7 cellular contexts compared by ENCODE assay signal in genomic region chr6:110816110-110816409, GRCh38. TPM values are rescaled to one million over a fixed set of nuclear protein-coding genes. Genes with fewer than 3 reads are reported as not detected.
DNase-seq lines count a peak whose midpoint lies in the region; ATAC-seq and TF ChIP-seq lines count a peak whose summit lies in the region.

No MANE protein-coding gene starts in this region.

- H3K4me1 Mint-ChIP-seq in HFFc6 (ENCODE audit: low read depth) (peaks cover 39% of the 10 kb centered on the region), immature natural killer cell (peaks cover 21 to 35% of the 10 kb centered on the region in 2 donors)
- peaks cover 47% of the 10 kb centered on the region for H3K4me1 Mint-ChIP-seq in activated T-helper 2 cell treated with anti-CD3 and anti-CD28 coated beads, Interferon-gamma antibody, Interleukin-2, Interleukin-4, amounts not matched to agents 10 μg/mL and 5 μg/mL and 100 μg/mL, durations not matched to agents 14 hours and 24 hours and 36 hours (ENCODE audit: low read depth)

- peak overlapping the region; percentile 75 to 99 (median 92) for H3K4me3 ChIP-seq in subcutaneous abdominal adipose tissue (ENCODE audit: low read depth in 1 of 5, low read length in 5 of 5)

- no peaks in the 10 kb centered on the region for H3K9me3 Mint-ChIP-seq in HFFc6
- no peaks in the 10 kb centered on the region for H3K9me3 Mint-ChIP-seq in activated T-helper 2 cell treated with anti-CD3 and anti-CD28 coated beads, Interferon-gamma antibody, Interleukin-2, Interleukin-4, amounts not matched to agents 10 μg/mL and 5 μg/mL and 100 μg/mL, durations not matched to agents 14 hours and 24 hours and 36 hours
- H3K9me3 Mint-ChIP-seq in immature natural killer cell, result no peaks in the 10 kb centered on the region

- no peaks in the 10 kb centered on the region for H3K9me3 ChIP-seq in subcutaneous abdominal adipose tissue (ENCODE audit: control insufficient read depth in 5 of 5, low read length in 5 of 5)

- DNase-seq in HFFc6 (no peak), immature natural killer cell (no peak), NCI-H1417 (lab: John Stamatoyannopoulos, UW) (no peak)
- no peak for DNase-seq in activated T-helper 2 cell treated with anti-CD3 and anti-CD28 coated beads, Interferon-gamma antibody, Interleukin-2, Interleukin-4, amounts not matched to agents 10 μg/mL and 5 μg/mL and 100 μg/mL, durations not matched to agents 14 hours and 24 hours and 36 hours (ENCODE audit: low spot score)

- H3K27me3 Mint-ChIP-seq in HFFc6 (ENCODE audit: insufficient read depth) (peaks cover 2% of the 10 kb centered on the region; the same call in 1 of the 2 replicates), immature natural killer cell (ENCODE audit: low read depth in 3 of 3) (peaks cover 9 to 21% (median 10%) of the 10 kb centered on the region in 3 donors)
- H3K27me3 Mint-ChIP-seq in activated T-helper 2 cell treated with anti-CD3 and anti-CD28 coated beads, Interferon-gamma antibody, Interleukin-2, Interleukin-4, amounts not matched to agents 10 μg/mL and 5 μg/mL and 100 μg/mL, durations not matched to agents 14 hours and 24 hours and 36 hours (ENCODE audit: low read depth), result no peaks in the 10 kb centered on the region

- ATAC-seq in GM21825 (IDR thresholded peaks at IDR 0.05; ENCODE audit: unreplicated experiment) (no peak), HG03571 (IDR thresholded peaks at IDR 0.05; ENCODE audit: unreplicated experiment) (no peak)

- peaks cover 4 to 26% (median 19%) of the 10 kb centered on the region in 5 donors for H3K4me1 ChIP-seq in subcutaneous abdominal adipose tissue (ENCODE audit: control insufficient read depth in 5 of 5, insufficient read depth in 5 of 5, low read length in 5 of 5)

- H3K4me3 Mint-ChIP-seq in HFFc6 (peak overlapping the region; percentile 96), immature natural killer cell (peak overlapping the region; percentile 95 to 100 (median 99))
- peak overlapping the region; percentile 100 for H3K4me3 Mint-ChIP-seq in activated T-helper 2 cell treated with anti-CD3 and anti-CD28 coated beads, Interferon-gamma antibody, Interleukin-2, Interleukin-4, amounts not matched to agents 10 μg/mL and 5 μg/mL and 100 μg/mL, durations not matched to agents 14 hours and 24 hours and 36 hours (ENCODE audit: low read depth)

- no peaks in the 10 kb centered on the region for H3K27me3 ChIP-seq in subcutaneous abdominal adipose tissue (ENCODE audit: control insufficient read depth in 5 of 5, insufficient read depth in 4 of 5, low read length in 5 of 5)

- H3K36me3 Mint-ChIP-seq in HFFc6 (ENCODE audit: low read depth), result no peaks in the 10 kb centered on the region; the same call in 1 of the 2 replicates
- peaks cover 4% of the 10 kb centered on the region for H3K36me3 Mint-ChIP-seq in activated T-helper 2 cell treated with anti-CD3 and anti-CD28 coated beads, Interferon-gamma antibody, Interleukin-2, Interleukin-4, amounts not matched to agents 10 μg/mL and 5 μg/mL and 100 μg/mL, durations not matched to agents 14 hours and 24 hours and 36 hours (ENCODE audit: low read depth)
- H3K36me3 Mint-ChIP-seq in immature natural killer cell, result no peaks in the 10 kb centered on the region

- peak overlapping the region; percentile 99 for H3K27ac Mint-ChIP-seq in HFFc6
- H3K27ac Mint-ChIP-seq in activated T-helper 2 cell treated with anti-CD3 and anti-CD28 coated beads, Interferon-gamma antibody, Interleukin-2, Interleukin-4, amounts not matched to agents 10 μg/mL and 5 μg/mL and 100 μg/mL, durations not matched to agents 14 hours and 24 hours and 36 hours, result peak overlapping the region; percentile 100
- peak overlapping the region; percentile 97 to 100 (median 98) for H3K27ac Mint-ChIP-seq in immature natural killer cell

- H3K9ac ChIP-seq in subcutaneous abdominal adipose tissue (ENCODE audit: low read length in 5 of 5), result peak overlapping the region in 2 of 5 donors; percentile 84 to 87

- TF ChIP-seq CTCF in HFFc6 (IDR thresholded peaks at IDR 0.05), result no peak

- no peaks in the 10 kb centered on the region for H3K36me3 ChIP-seq in subcutaneous abdominal adipose tissue (ENCODE audit: control insufficient read depth in 5 of 5, insufficient read depth in 5 of 5, low read length in 5 of 5)

- intact Hi-C loops in activated T-helper 2 cell treated with anti-CD3 and anti-CD28 coated beads, Interferon-gamma antibody, Interleukin-2, Interleukin-4, amounts not matched to agents 10 μg/mL and 5 μg/mL and 100 μg/mL, durations not matched to agents 14 hours and 24 hours and 36 hours (cut with micrococcal nuclease), result loop anchor here (1.0 to 10.0 kb wide), 4 partner anchors 169 to 1226 kb away; partner anchors contain the start of genes REV3L and RPF2

- H3K27ac ChIP-seq in subcutaneous abdominal adipose tissue (ENCODE audit: low read depth, low read length), result peak overlapping the region; percentile 78

RNA-seq across cellular contexts. Expression of gene CDK19, which starts 0.8 kb away (rescaled TPM):
- total RNA-seq in HFFc6 (2021; fragmentation: NEBNext Ultra II Directional; extraction: Animal tissue kit (Norgen Biotek cat#: 25700)), result 10 to 100 TPM; 18.6 to 22.4 (median 20.0) TPM
- 19.0 and 22.6 TPM in 2 replicates for total RNA-seq in activated T-helper 2 cell treated with anti-CD3 and anti-CD28 coated beads, Interferon-gamma antibody, Interleukin-2, Interleukin-4, amounts not matched to agents 10 μg/mL and 5 μg/mL and 100 μg/mL, durations not matched to agents 14 hours and 24 hours and 36 hours
- polyA plus RNA-seq in immature natural killer cell, result 1 to 10 TPM; 1.7 to 5.2 (median 2.4) TPM

RNA-seq across cellular contexts. Expression of gene AMD1, which starts 58.5 kb away (rescaled TPM):
- total RNA-seq in HFFc6 (2021; fragmentation: NEBNext Ultra II Directional; extraction: Animal tissue kit (Norgen Biotek cat#: 25700)), result 100 to 1,000 TPM in 5 of 6 experiments, 10 to 100 TPM in 1; 86.4 to 119 (median 109) TPM
- total RNA-seq in activated T-helper 2 cell treated with anti-CD3 and anti-CD28 coated beads, Interferon-gamma antibody, Interleukin-2, Interleukin-4, amounts not matched to agents 10 μg/mL and 5 μg/mL and 100 μg/mL, durations not matched to agents 14 hours and 24 hours and 36 hours, result 111 TPM in 2 replicates
- 10 to 100 TPM; 36.7 to 44.3 (median 42.2) TPM for polyA plus RNA-seq in immature natural killer cell
